In the genomic region with DNA sequence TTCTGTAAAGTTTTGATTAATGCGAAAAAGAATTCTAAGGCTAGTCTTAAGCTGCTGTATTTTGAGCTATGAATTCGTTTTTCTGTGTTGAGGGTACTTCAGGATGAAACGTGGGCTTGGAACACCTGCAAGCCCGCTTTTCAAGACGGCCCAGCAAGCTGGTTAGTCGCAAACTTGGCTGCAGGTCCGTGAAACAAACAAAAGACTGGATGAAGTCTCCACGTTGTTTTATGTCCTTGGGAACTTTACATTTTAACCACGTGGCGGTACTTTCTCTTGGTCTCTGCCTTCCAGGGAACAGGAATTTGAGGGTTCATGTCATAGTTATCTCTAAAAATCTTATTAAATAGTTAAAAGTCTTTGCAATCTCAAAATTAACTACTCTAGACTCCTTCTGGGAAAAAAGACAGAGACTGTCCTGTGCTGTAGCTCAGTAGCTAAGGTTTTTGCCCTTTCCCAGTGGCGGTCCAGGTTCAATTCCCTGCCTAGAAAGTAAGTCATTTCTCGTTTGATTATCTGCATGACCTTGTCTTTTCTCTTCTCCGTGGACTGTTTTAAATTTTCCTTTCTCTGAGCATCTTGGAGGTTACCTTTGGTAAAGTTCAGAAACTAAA, we compare ENCODE assay signal across 20 cellular contexts.
"Had no signal": no experiment of that assay in that cellular context is flagged by ENCODE, and none has a peak within 500 bp of the region (broad histone marks: within the 10 kb centered on the region; RNA-seq: fewer than 3 reads in every experiment).

No MANE protein-coding gene starts in this region.

- H3K4me1 ChIP-seq: colonic mucosa, heart right ventricle, transverse colon had no signal

- FAIRE-seq: endothelial cell of umbilical vein, frontal cortex, islet of Langerhans had no signal

- H3K4me3 ChIP-seq: colonic mucosa, heart right ventricle, skin epidermis, thoracic aorta, transverse colon had no signal

- H3K36me3 ChIP-seq: colonic mucosa, heart right ventricle, thoracic aorta, transverse colon had no signal

- ATAC-seq: heart right ventricle; sciatic nerve; stimulated activated naive B cell treated with anti-CD40 and anti-IgM and Interleukin-4, amounts not matched to agents 10 μg/mL and 1 μg/mL and 100 μg/mL, for 72 hours; stimulated activated naive CD8-positive, alpha-beta T cell treated with anti-CD3 and anti-CD28 coated beads, Interleukin-15, amount 100 ng/mL, for 72 hours had no signal

- DNase-seq: colonic mucosa; effector CD4-positive, alpha-beta T cell; endodermal cell; erythroblast; heart right ventricle; kidney glomerular epithelial cell; mammary epithelial cell; naive B cell; posterior cingulate gyrus; stimulated activated CD4-positive, alpha-beta T cell treated with anti-CD3 and anti-CD28 coated beads, Interleukin-2, amount 100 ng/mL, for 24 hours; stimulated activated CD4-positive, alpha-beta T cell treated with anti-CD3 and anti-CD28 coated beads, Interleukin-4, amount 100 ng/mL, for 4 hours; stimulated activated naive B cell treated with anti-CD40 and anti-IgM and Interleukin-4, amounts not matched to agents 10 μg/mL and 1 μg/mL and 100 μg/mL, for 72 hours; stimulated activated naive CD8-positive, alpha-beta T cell treated with anti-CD3 and anti-CD28 coated beads, Interleukin-15, amount 100 ng/mL, for 72 hours; transverse colon had no signal

- H3K27me3 ChIP-seq: colonic mucosa, transverse colon had no signal

- H3K9me3 ChIP-seq: colonic mucosa, thoracic aorta, transverse colon had no signal

- H3K27ac ChIP-seq: colonic mucosa, heart right ventricle, skin epidermis, thoracic aorta, transverse colon had no signal
